13 cellular contexts compared by ENCODE assay signal in genomic region chr1:160605792-160606520, GRCh38. TPM values are rescaled to one million over a fixed set of nuclear protein-coding genes. Genes with fewer than 3 reads are reported as not detected.
DNase-seq lines count a peak whose midpoint lies in the region; ATAC-seq and TF ChIP-seq lines count a peak whose summit lies in the region.
"Had no signal": no experiment of that assay in that cellular context is flagged by ENCODE, and none has a peak within 500 bp of the region (broad histone marks: within the 10 kb centered on the region; RNA-seq: fewer than 3 reads in every experiment).

No MANE protein-coding gene starts in this region.

- no peaks in the 10 kb centered on the region for H3K27me3 Mint-ChIP-seq in stimulated activated naive CD8-positive, alpha-beta T cell treated with anti-CD3 and anti-CD28 coated beads, Interleukin-15, Interleukin-2, amounts not matched to agents 100 ng/mL and 50 ng/mL, for 24 hours
- no peaks in the 10 kb centered on the region for H3K27me3 Mint-ChIP-seq in T-cell
- no peaks in the 10 kb centered on the region for H3K27me3 Mint-ChIP-seq in effector memory CD8-positive, alpha-beta T cell
- H3K27me3 Mint-ChIP-seq in type B pancreatic cell: peaks cover 26% of the 10 kb centered on the region

- H3K27ac ChIP-seq in left ventricle myocardium inferior (replicated peaks): no peak overlapping the region

- H3K9me3 Mint-ChIP-seq in stimulated activated naive CD8-positive, alpha-beta T cell treated with anti-CD3 and anti-CD28 coated beads, Interleukin-15, Interleukin-2, amounts not matched to agents 100 ng/mL and 50 ng/mL, for 24 hours: peaks cover 28% of the 10 kb centered on the region
- H3K9me3 Mint-ChIP-seq in T-cell: peaks cover 13 to 35% (median 22%) of the 10 kb centered on the region in 3 donors
- H3K9me3 Mint-ChIP-seq in effector memory CD8-positive, alpha-beta T cell: peaks cover 10 to 12% of the 10 kb centered on the region in 2 donors
- H3K9me3 Mint-ChIP-seq in type B pancreatic cell: no peaks in the 10 kb centered on the region

- peaks cover 36% of the 10 kb centered on the region for H3K27me3 ChIP-seq in left ventricle myocardium inferior (ENCODE audit: low read depth)

- H3K36me3 ChIP-seq in left ventricle myocardium inferior: no peaks in the 10 kb centered on the region

- POLR2A ChIA-PET in T-cell (lab: Charles Lee): interaction anchor here in 1 of 2 donors (0.6 kb wide), 1 partner anchor 415 kb away, joined by 3 read pairs; no protein-coding TSS in a partner anchor

- H3K4me3 Mint-ChIP-seq in stimulated activated naive CD8-positive, alpha-beta T cell treated with anti-CD3 and anti-CD28 coated beads, Interleukin-15, Interleukin-2, amounts not matched to agents 100 ng/mL and 50 ng/mL, for 24 hours: peak overlapping the region; percentile 63
- H3K4me3 Mint-ChIP-seq in T-cell (peak overlapping the region in 1 of 3 donors; percentile 60), type B pancreatic cell (no peak overlapping the region)
- H3K4me3 Mint-ChIP-seq in effector memory CD8-positive, alpha-beta T cell: peak overlapping the region; percentile 42 to 60

- peaks cover 54% of the 10 kb centered on the region for H3K4me1 Mint-ChIP-seq in stimulated activated naive CD8-positive, alpha-beta T cell treated with anti-CD3 and anti-CD28 coated beads, Interleukin-15, Interleukin-2, amounts not matched to agents 100 ng/mL and 50 ng/mL, for 24 hours (ENCODE audit: low read depth)
- H3K4me1 Mint-ChIP-seq in T-cell (peaks cover 25 to 46% (median 45%) of the 10 kb centered on the region in 3 donors), type B pancreatic cell (ENCODE audit: unreplicated experiment) (no peaks in the 10 kb centered on the region)
- peaks cover 23 to 28% of the 10 kb centered on the region in 2 donors for H3K4me1 Mint-ChIP-seq in effector memory CD8-positive, alpha-beta T cell (ENCODE audit: low read depth in 2 of 2)

- H3K36me3 Mint-ChIP-seq in stimulated activated naive CD8-positive, alpha-beta T cell treated with anti-CD3 and anti-CD28 coated beads, Interleukin-15, Interleukin-2, amounts not matched to agents 100 ng/mL and 50 ng/mL, for 24 hours (ENCODE audit: low read depth): peaks cover 71% of the 10 kb centered on the region
- H3K36me3 Mint-ChIP-seq in T-cell (peaks cover 49% of the 10 kb centered on the region), type B pancreatic cell (no peaks in the 10 kb centered on the region)
- H3K36me3 Mint-ChIP-seq in effector memory CD8-positive, alpha-beta T cell (ENCODE audit: insufficient read depth): peaks cover 31% of the 10 kb centered on the region

- H3K27ac Mint-ChIP-seq in stimulated activated naive CD8-positive, alpha-beta T cell treated with anti-CD3 and anti-CD28 coated beads, Interleukin-15, Interleukin-2, amounts not matched to agents 100 ng/mL and 50 ng/mL, for 24 hours: peak overlapping the region; percentile 98
- H3K27ac Mint-ChIP-seq in T-cell (peak overlapping the region; percentile 88 to 90), type B pancreatic cell (peak overlapping the region; percentile 39)
- peak overlapping the region; percentile 89 for H3K27ac Mint-ChIP-seq in effector memory CD8-positive, alpha-beta T cell

- ATAC-seq in stimulated activated naive CD8-positive, alpha-beta T cell treated with anti-CD3 and anti-CD28 coated beads, Interleukin-15, Interleukin-2, amounts not matched to agents 100 U/mL and 50 U/mL, for 24 hours: no peak
- no peak for ATAC-seq in T-cell (replicated peaks in 1 of 4)
- no peak for ATAC-seq in effector memory CD8-positive, alpha-beta T cell (replicated peaks)

- intact Hi-C loops in left ventricle myocardium inferior (cut with micrococcal nuclease): loop anchor here (5.0 kb wide), 1 partner anchor 174 kb away; no protein-coding TSS in a partner anchor

- CTCF ChIA-PET in T-cell (lab: Charles Lee): interaction anchor here (0.6 to 2.7 kb wide), 19 partner anchors 25 to 255 kb away, joined by 3 to 15 read pairs (median 4); no protein-coding TSS in a partner anchor

- no peak for DNase-seq in stimulated activated naive CD8-positive, alpha-beta T cell treated with anti-CD3 and anti-CD28 coated beads, Interleukin-15, Interleukin-2, amounts not matched to agents 100 U/mL and 50 U/mL, for 24 hours
- DNase-seq in T-cell (no peak), type B pancreatic cell (ENCODE audit: extremely low spot score, unreplicated experiment) (no peak), left ventricle myocardium inferior (no peak), dermis blood vessel endothelial cell (no peak)
- DNase-seq in effector memory CD8-positive, alpha-beta T cell: no peak
- DNase-seq in stimulated activated CD4-positive, alpha-beta T cell treated with anti-CD3 and anti-CD28 coated beads, Interleukin-2, amount 100 ng/mL, for 24 hours: no peak
- DNase-seq: activated effector memory CD4-positive, alpha-beta T cell treated with anti-CD3 and anti-CD28 coated beads, Interleukin-2, amount 50 U/mL, for 16 hours; caudate nucleus; NCI-H2171 treated with DMSO at 0.1 percent for 48 hours; stimulated activated CD4-positive, alpha-beta T cell treated with anti-CD3 and anti-CD28 coated beads, Interleukin-1b, Interleukin-23, amount 100 ng/mL, for 48 hours had no signal

- no peak overlapping the region for H3K4me3 ChIP-seq in left ventricle myocardium inferior

- peaks cover 34% of the 10 kb centered on the region for H3K9me3 ChIP-seq in left ventricle myocardium inferior (replicated peaks)

- TF ChIP-seq CTCF in type B pancreatic cell (conservative IDR thresholded peaks at IDR 0.05) (no peak), left ventricle myocardium inferior (IDR thresholded peaks at IDR 0.05; ENCODE audit: borderline replicate concordance) (no peak)

- no peaks in the 10 kb centered on the region for H3K4me1 ChIP-seq in left ventricle myocardium inferior

RNA-seq across cellular contexts. Expression of gene CD84, which starts 26.7 kb away (rescaled TPM):
- total RNA-seq in T-cell: 10 to 100 TPM; 47.5 to 97.4 (median 51.8) TPM
- not detected in 2 replicates for total RNA-seq in type B pancreatic cell (ENCODE audit: low replicate concordance)
- total RNA-seq in left ventricle myocardium inferior: 3.6 TPM
- not detected in 2 replicates for total RNA-seq in dermis blood vessel endothelial cell
- total RNA-seq: pulmonary artery endothelial cell had no signal

RNA-seq across cellular contexts. Expression of gene SLAMF1, which starts 40.9 kb away (rescaled TPM):
- total RNA-seq in T-cell: 10 to 100 TPM; 19.4 to 38.7 (median 30.7) TPM
- total RNA-seq in type B pancreatic cell (ENCODE audit: low replicate concordance): not detected in 2 replicates
- not detected for total RNA-seq in left ventricle myocardium inferior
- total RNA-seq in dermis blood vessel endothelial cell: not detected in 2 replicates
- total RNA-seq: pulmonary artery endothelial cell had no signal

Comparison
In these comparisons a context has a peak if more than half of its experiments do, and no peak if none do; other contexts are left out.
1. H3K27ac Mint-ChIP-seq: peak in every context shown above with its lines; median percentile 98 in stimulated activated naive CD8-positive, alpha-beta T cell treated with anti-CD3 and anti-CD28 coated beads, Interleukin-15, Interleukin-2, amounts not matched to agents 100 ng/mL and 50 ng/mL, for 24 hours; 89 in T-cell; 89 in effector memory CD8-positive, alpha-beta T cell; 39 in type B pancreatic cell.
2. RNA of gene CD84, which starts 26.7 kb away (total RNA-seq): 47.5 to 97.4 TPM in T-cell; 3.6 TPM in left ventricle myocardium inferior (single experiment), not detected in type B pancreatic cell and not detected in dermis blood vessel endothelial cell; every median in the first group is over 10 times any median in the second.
3. RNA of gene SLAMF1, which starts 40.9 kb away (total RNA-seq): 19.4 to 38.7 TPM in T-cell; not detected in left ventricle myocardium inferior (single experiment), not detected in type B pancreatic cell and not detected in dermis blood vessel endothelial cell; every median in the first group is over 10 times any median in the second.